9 cellular contexts compared by ENCODE assay signal in genomic region chr2:241863021-241863954, GRCh38. TPM values are rescaled to one million over a fixed set of nuclear protein-coding genes. Genes with fewer than 3 reads are reported as not detected.
DNase-seq lines count a peak whose midpoint lies in the region; ATAC-seq and TF ChIP-seq lines count a peak whose summit lies in the region.
"Had no signal": no experiment of that assay in that cellular context is flagged by ENCODE, and none has a peak within 500 bp of the region (broad histone marks: within the 10 kb centered on the region; RNA-seq: fewer than 3 reads in every experiment).

No MANE protein-coding gene starts in this region.

- no peak overlapping the region for H3K27ac ChIP-seq in left lung
- no peak overlapping the region for H3K27ac ChIP-seq in testis

- H3K27me3 ChIP-seq in left lung (peaks cover 8 to 70% of the 10 kb centered on the region in 2 donors), testis (no peaks in the 10 kb centered on the region)

- no peak for TF ChIP-seq POLR2A in testis (IDR thresholded peaks at IDR 0.05)

- no peaks in the 10 kb centered on the region for H3K9me3 ChIP-seq in left lung
- H3K9me3 ChIP-seq in testis: no peaks in the 10 kb centered on the region

- H3K4me1 ChIP-seq in left lung (peaks cover 5 to 25% of the 10 kb centered on the region in 2 donors), testis (peaks cover 27% of the 10 kb centered on the region)

- H3K36me3 ChIP-seq in left lung: no peaks in the 10 kb centered on the region
- no peaks in the 10 kb centered on the region for H3K36me3 ChIP-seq in testis (ENCODE audit: low read depth, missing control alignments)

- WGBS in testis, 2 donors: 43 to 46% methylated on average over 29 to 47 of the region's 48 CpGs

- intact Hi-C loops in left lung (cut with DNase I) (no loop called here), testis (cut with DNase I; ENCODE audit: low total_unique reads) (no loop called here)

- DNase-seq in activated T-cell treated with anti-CD3 and anti-CD28 coated beads for 24 hours (ENCODE audit: low read depth) (peak; percentile 57), activated T-cell treated with anti-CD3 and anti-CD28 coated beads for 4 hours (no peak), left lung (peak in 1 of 2 donors; percentile 70), testis (peak; percentile 64), islet precursor cell (no peak), NCI-H1417 (lab: John Stamatoyannopoulos, UW) (no peak), nucleus accumbens (lab: John Stamatoyannopoulos, UW) (no peak)
- peak; percentile 83 for DNase-seq in activated CD8-positive, alpha-beta memory T cell treated with anti-CD3 and anti-CD28 coated beads, Interleukin-2, amount 50 U/mL, for 48 hours

- ATAC-seq in left lung: peak; percentile 28

- TF ChIP-seq CTCF in left lung (IDR thresholded peaks at IDR 0.05) (no peak), testis (IDR thresholded peaks at IDR 0.05) (no peak)

- H3K4me3 ChIP-seq in left lung (no peak overlapping the region), testis (no peak overlapping the region)

RNA-seq across cellular contexts. Expression of gene PDCD1, which starts 4.6 kb away (rescaled TPM):
- total RNA-seq in left lung (1 to 10 TPM; 1.1 TPM), testis (under 1 TPM; 0.37 to 0.39 TPM)
- polyA plus RNA-seq in testis (ENCODE audit: insufficient read depth, low read depth, low replicate concordance): 0.47 TPM
- total RNA-seq: osteocyte had no signal

RNA-seq across cellular contexts. Expression of gene RTP5, which starts 6.2 kb away (rescaled TPM):
- total RNA-seq in left lung (under 1 TPM in 1 of 2 donors, not detected in 1; 0.10 TPM), testis (under 1 TPM; 0.47 to 0.93 TPM)
- 0.13 TPM for polyA plus RNA-seq in testis (ENCODE audit: insufficient read depth, low read depth, low replicate concordance)
- total RNA-seq: osteocyte had no signal

RNA-seq across cellular contexts. Expression of gene NEU4, which starts 54.3 kb away (rescaled TPM):
- total RNA-seq in left lung (under 1 TPM in 1 of 2 donors, not detected in 1; 0.24 TPM), testis (1 to 10 TPM; 1.6 to 2.0 TPM)
- 0.88 TPM for polyA plus RNA-seq in testis (ENCODE audit: insufficient read depth, low read depth, low replicate concordance)
- total RNA-seq: osteocyte had no signal

Comparison
In these comparisons a context has a peak if more than half of its experiments do, and no peak if none do; other contexts are left out.
1. DNase-seq: peak in activated T-cell treated with anti-CD3 and anti-CD28 coated beads for 24 hours (single experiment), activated CD8-positive, alpha-beta memory T cell treated with anti-CD3 and anti-CD28 coated beads, Interleukin-2, amount 50 U/mL, for 48 hours (single experiment) and testis (single experiment); none in activated T-cell treated with anti-CD3 and anti-CD28 coated beads for 4 hours (single experiment), islet precursor cell (single experiment), NCI-H1417 (0 of 3) and nucleus accumbens (0 of 56).